1 cellular context compared by ENCODE assay signal in genomic region chrX:109536439-109537323, GRCh38.
TF ChIP-seq lines count a peak whose summit lies in the region.

NXT2 (plus strand) TSS chrX:109536844; CDS start chrX:109537007, 163 bp downstream.

TF ChIP-seq in HEK293, 187 proteins besides CTCF, POLR2A, EP300 and RAD21 (continued from another document):
- 0 out of 2 replicates have a peak, but pooled peaks have one; percentile 49 for TF ChIP-seq PATZ1 (tag by site-specific recombination; IDR thresholded peaks at IDR 0.05)
- 0 out of 2 replicates have a peak, but pooled peaks have one; percentile 64 for TF ChIP-seq ZSCAN5A (tag by site-specific recombination; IDR thresholded peaks at IDR 0.05)
- no peak for TF ChIP-seq ZNF10 (tag by site-specific recombination; IDR thresholded peaks at IDR 0.05)
- TF ChIP-seq MYNN (tag by site-specific recombination; IDR thresholded peaks at IDR 0.05; ENCODE audit: borderline replicate concordance), result peak; percentile 86
- no peak for TF ChIP-seq ZNF274 (IDR thresholded peaks at IDR 0.05; ENCODE audit: low read length)
- TF ChIP-seq ZNF274 (tag by site-specific recombination; IDR thresholded peaks at IDR 0.05; ENCODE audit: borderline replicate concordance), result no peak; the same call in 1 of the 2 replicates
- TF ChIP-seq SALL2 (tag by site-specific recombination; IDR thresholded peaks at IDR 0.05; ENCODE audit: borderline replicate concordance), result no peak
- TF ChIP-seq ZNF37A (tag by site-specific recombination; IDR thresholded peaks at IDR 0.05), result no peak
- TF ChIP-seq ZBTB26 (tag by site-specific recombination; optimal IDR thresholded peaks at IDR 0.05), result no peak
- 0 out of 2 replicates have a peak, but pooled peaks have one; percentile 29 for TF ChIP-seq PRDM10 (tag by site-specific recombination; IDR thresholded peaks at IDR 0.05)
- no peak for TF ChIP-seq IKZF3 (tag by site-specific recombination; IDR thresholded peaks at IDR 0.05)
TF ChIP-seq in HEK293: peak in this region for 71.
